16 cellular contexts compared by ENCODE assay signal in genomic region chr1:43493661-43494450, GRCh38. TPM values are rescaled to one million over a fixed set of nuclear protein-coding genes. Genes with fewer than 3 reads are reported as not detected.
DNase-seq lines count a peak whose midpoint lies in the region; ATAC-seq and TF ChIP-seq lines count a peak whose summit lies in the region.
"Had no signal": no experiment of that assay in that cellular context is flagged by ENCODE, and none has a peak within 500 bp of the region (broad histone marks: within the 10 kb centered on the region; RNA-seq: fewer than 3 reads in every experiment).

No MANE protein-coding gene starts in this region.

- no TSS peak for BruUV-seq in mammary epithelial cell (replicated peaks; lab: Mats Ljungman, UMichigan)

- TF ChIP-seq CTCF in mammary epithelial cell (conservative IDR thresholded peaks at IDR 0.05 in 1 of 2, IDR thresholded peaks at IDR 0.05 in 1 of 2; ENCODE audit: extremely low read depth in 1 of 2, insufficient read depth in 1 of 2, low read depth in 1 of 2, low read length in 2 of 2) (no peak), breast epithelium (IDR thresholded peaks at IDR 0.05) (no peak), endodermal cell (conservative IDR thresholded peaks at IDR 0.05) (no peak), right lobe of liver (IDR thresholded peaks at IDR 0.05) (no peak), psoas muscle (IDR thresholded peaks at IDR 0.05) (no peak)

- H3K4me1 Mint-ChIP-seq in endodermal cell: peaks cover 9% of the 10 kb centered on the region
- H3K4me1 Mint-ChIP-seq: IgD-negative memory B cell had no signal

- CTCF ChIA-PET in mammary epithelial cell (lab: Charles Lee; ENCODE audit: low non-redundant PET): no interaction called here

- H3K9me3 Mint-ChIP-seq in endodermal cell: peaks cover 32% of the 10 kb centered on the region

- H3K36me3 ChIP-seq in mammary epithelial cell (ENCODE audit: insufficient read depth, low read length): no peaks in the 10 kb centered on the region
- H3K36me3 ChIP-seq in breast epithelium: no peaks in the 10 kb centered on the region
- H3K36me3 ChIP-seq in endodermal cell (ENCODE audit: control insufficient read depth, insufficient read depth, low read length): no peaks in the 10 kb centered on the region
- H3K36me3 ChIP-seq in right lobe of liver: no peaks in the 10 kb centered on the region
- no peaks in the 10 kb centered on the region for H3K36me3 ChIP-seq in psoas muscle (ENCODE audit: insufficient read depth in 1 of 2, low read depth in 1 of 2)

- no peaks in the 10 kb centered on the region for H3K36me3 Mint-ChIP-seq in endodermal cell (ENCODE audit: low read depth)

- no peak overlapping the region for H3K4me2 ChIP-seq in mammary epithelial cell (ENCODE audit: insufficient read depth, low read depth, low read length)

- H3K9ac ChIP-seq in mammary epithelial cell (ENCODE audit: insufficient read depth, low read length) (no peak overlapping the region), endodermal cell (ENCODE audit: extremely low read depth, low read length, poor library complexity, severe bottlenecking) (no peak overlapping the region)

- H4K20me1 ChIP-seq in mammary epithelial cell (ENCODE audit: insufficient read depth, low read length): no peaks in the 10 kb centered on the region

- ATAC-seq in right lobe of liver (peak; percentile 86 to 97 (median 93)), psoas muscle (no peak)
- ATAC-seq: activated CD4-positive, CD25-positive, alpha-beta regulatory T cell treated with anti-CD3 and anti-CD28 coated beads, Interleukin-2, amount 50 U/mL, for 24 hours; GM12878 had no signal

- dilution Hi-C loops in mammary epithelial cell (cut with HindIII; ENCODE audit: low sequenced_read_pairs): no loop called here

- in situ Hi-C loops in mammary epithelial cell (cut with MboI; ENCODE audit: low sequenced_read_pairs in 2 of 2): no loop called here

- peaks cover 9% of the 10 kb centered on the region for H3K4me1 ChIP-seq in mammary epithelial cell (ENCODE audit: insufficient read depth, low read length)
- H3K4me1 ChIP-seq in breast epithelium: no peaks in the 10 kb centered on the region
- H3K4me1 ChIP-seq in endodermal cell (ENCODE audit: control insufficient read depth, insufficient read depth, low read length): no peaks in the 10 kb centered on the region
- peaks cover 0 to 14% (median 0%) of the 10 kb centered on the region in 4 donors for H3K4me1 ChIP-seq in right lobe of liver
- no peaks in the 10 kb centered on the region for H3K4me1 ChIP-seq in psoas muscle

- WGBS in mammary epithelial cell (ENCODE audit: low coverage, missing lambda C conversion rate): 79% methylated on average over 11 of the region's 11 CpGs
- WGBS in endodermal cell (ENCODE audit: insufficient coverage in 1 of 2, insufficient read length in 1 of 2), 2 experiments: 57 to 59% methylated on average over 9 to 11 of the region's 11 CpGs
- WGBS in right lobe of liver (ENCODE audit: insufficient coverage, low coverage, low lambda C conversion rate, missing lambda C conversion rate): 30% methylated on average over 10 of the region's 11 CpGs
- 23 to 33% (median 25%) methylated on average over 11 of the region's 11 CpGs for WGBS in psoas muscle, 3 donors

- H3K27me3 Mint-ChIP-seq in endodermal cell (ENCODE audit: insufficient read depth): peaks cover 4% of the 10 kb centered on the region

- H3K27me3 ChIP-seq in mammary epithelial cell (ENCODE audit: insufficient read depth, low read length): no peaks in the 10 kb centered on the region
- no peaks in the 10 kb centered on the region for H3K27me3 ChIP-seq in breast epithelium
- no peaks in the 10 kb centered on the region for H3K27me3 ChIP-seq in endodermal cell (ENCODE audit: control insufficient read depth, insufficient read depth, low read length, poor library complexity, severe bottlenecking)
- H3K27me3 ChIP-seq in right lobe of liver: no peaks in the 10 kb centered on the region
- H3K27me3 ChIP-seq in psoas muscle (ENCODE audit: insufficient read depth in 3 of 3, low read length in 2 of 3): no peaks in the 10 kb centered on the region

- no peak for TF ChIP-seq POLR2A in breast epithelium (IDR thresholded peaks at IDR 0.05)
- TF ChIP-seq POLR2A in right lobe of liver (IDR thresholded peaks at IDR 0.05): no peak

- H3K9me3 ChIP-seq in mammary epithelial cell (replicated peaks; ENCODE audit: insufficient read depth, low read length) (peaks cover 7% of the 10 kb centered on the region), breast epithelium (peaks cover 0 to 7% of the 10 kb centered on the region in 2 donors), endodermal cell (ENCODE audit: control insufficient read depth, low read length) (peaks cover 23% of the 10 kb centered on the region), right lobe of liver (no peaks in the 10 kb centered on the region), psoas muscle (no peaks in the 10 kb centered on the region)

- no peak overlapping the region for H3K4me3 Mint-ChIP-seq in endodermal cell
- H3K4me3 Mint-ChIP-seq: IgD-negative memory B cell had no signal

- peak overlapping the region; percentile 45 for H2AFZ ChIP-seq in mammary epithelial cell (ENCODE audit: low read depth, low read length)

- no peak overlapping the region for H3K4me3 ChIP-seq in mammary epithelial cell (replicated peaks in 1 of 3; ENCODE audit: insufficient read depth in 1 of 3, low read depth in 2 of 3, low read length in 3 of 3)
- no peak overlapping the region for H3K4me3 ChIP-seq in breast epithelium
- no peak overlapping the region for H3K4me3 ChIP-seq in endodermal cell (ENCODE audit: low read length)
- no peak overlapping the region for H3K4me3 ChIP-seq in right lobe of liver
- no peak overlapping the region for H3K4me3 ChIP-seq in psoas muscle
- H3K4me3 ChIP-seq: GM12878 had no signal

- H3K27ac ChIP-seq in mammary epithelial cell (ENCODE audit: insufficient read depth, low read depth, low read length) (no peak overlapping the region), breast epithelium (peak overlapping the region in 1 of 2 donors; percentile 2), endodermal cell (ENCODE audit: low read depth, low read length) (no peak overlapping the region), right lobe of liver (peak overlapping the region in 1 of 3 donors; percentile 26), psoas muscle (no peak overlapping the region)

- H3K27ac Mint-ChIP-seq in endodermal cell: peak overlapping the region; percentile 73
- H3K27ac Mint-ChIP-seq: IgD-negative memory B cell had no signal

- no peaks in the 10 kb centered on the region for H3K79me2 ChIP-seq in mammary epithelial cell (ENCODE audit: insufficient read depth, low read length)

- DNase-seq in mammary epithelial cell (no peak), breast epithelium (ENCODE audit: low spot score in 2 of 2) (no peak), endodermal cell (peak; percentile 78), right lobe of liver (no peak), psoas muscle (no peak), NCI-H1930 (lab: John Stamatoyannopoulos, UW) (no peak), hepatic stellate cell (ENCODE audit: low spot score) (no peak)
- no peak for DNase-seq in activated CD8-positive, alpha-beta memory T cell treated with anti-CD3 and anti-CD28 coated beads, Interleukin-2, amount 50 U/mL, for 4 hours
- DNase-seq: activated T-cell treated with anti-CD3 and anti-CD28 coated beads, Interleukin-2, amount 50 U/mL, for 1 hour; amniotic stem cell; effector CD4-positive, alpha-beta T cell; NCI-H1436 treated with DMSO at 0.1 percent for 48 hours; stimulated activated CD4-positive, alpha-beta T cell treated with anti-CD3 and anti-CD28 coated beads, Interleukin-15, amount 100 ng/mL, for 24 hours had no signal

- intact Hi-C loops in mammary epithelial cell (cut with micrococcal nuclease): no loop called here
- intact Hi-C loops in breast epithelium (cut with DNase I; ENCODE audit: low total_unique reads): no loop called here
- intact Hi-C loops in right lobe of liver (cut with DNase I): no loop called here
- intact Hi-C loops in psoas muscle (cut with DNase I): no loop called here

RNA-seq across cellular contexts. Expression of gene PTPRF, which starts 36.8 kb away (rescaled TPM):
- total RNA-seq in mammary epithelial cell (100 to 1,000 TPM; 152 to 200 TPM), breast epithelium (100 to 1,000 TPM; 109 to 149 (median 116) TPM), endodermal cell (100 to 1,000 TPM; 203 to 250 TPM), right lobe of liver (100 to 1,000 TPM in 4 of 6 experiments, 10 to 100 TPM in 2; 97.1 to 252 (median 160) TPM), psoas muscle (1 to 10 TPM; 1.9 to 8.9 (median 3.8) TPM)
- polyA plus RNA-seq in mammary epithelial cell (131 TPM), psoas muscle (1 to 10 TPM in 1 of 3 donors, under 1 TPM in 2; 0.65 to 1.3 (median 0.93) TPM)
- polyA minus RNA-seq in mammary epithelial cell: 442 TPM
- 145 TPM for polyA plus RNA-seq in endodermal cell (2013, experiment 1 of 2)
- 130 TPM for polyA plus RNA-seq in endodermal cell (2013, experiment 2 of 2)
- polyA plus RNA-seq: IgD-negative memory B cell had no signal

RNA-seq across cellular contexts. Expression of gene HYI, which starts 40.1 kb away (rescaled TPM):
- 10 to 100 TPM; 11.9 to 12.0 TPM for total RNA-seq in mammary epithelial cell
- polyA plus RNA-seq in mammary epithelial cell: 22.3 TPM
- polyA minus RNA-seq in mammary epithelial cell: 7.1 TPM
- total RNA-seq in breast epithelium: 10 to 100 TPM; 66.6 to 79.3 (median 70.1) TPM
- total RNA-seq in endodermal cell: 10 to 100 TPM; 34.4 to 34.8 TPM
- 29.7 TPM for polyA plus RNA-seq in endodermal cell (2013, experiment 1 of 2)
- 25.6 TPM for polyA plus RNA-seq in endodermal cell (2013, experiment 2 of 2)
- 10 to 100 TPM; 33.8 to 52.9 (median 41.9) TPM for total RNA-seq in right lobe of liver
- 10 to 100 TPM in 3 of 4 donors, 1 to 10 TPM in 1; 8.6 to 21.4 (median 13.2) TPM for total RNA-seq in psoas muscle
- polyA plus RNA-seq in psoas muscle: 10 to 100 TPM in 1 of 3 donors, 1 to 10 TPM in 2; 7.4 to 12.5 (median 9.9) TPM

Comparison
In these comparisons a context has a peak if more than half of its experiments do, and no peak if none do; other contexts are left out.
1. ATAC-seq: peak in right lobe of liver (4 of 4); none in psoas muscle (0 of 4).
2. RNA of gene PTPRF, which starts 36.8 kb away (total RNA-seq): 203 to 250 TPM in endodermal cell, 152 to 200 TPM in mammary epithelial cell, 97.1 to 252 TPM in right lobe of liver and 109 to 149 TPM in breast epithelium; 1.9 to 8.9 TPM in psoas muscle; every median in the first group is over 4 times any median in the second.